9 cellular contexts compared by ENCODE assay signal in the genomic region with DNA sequence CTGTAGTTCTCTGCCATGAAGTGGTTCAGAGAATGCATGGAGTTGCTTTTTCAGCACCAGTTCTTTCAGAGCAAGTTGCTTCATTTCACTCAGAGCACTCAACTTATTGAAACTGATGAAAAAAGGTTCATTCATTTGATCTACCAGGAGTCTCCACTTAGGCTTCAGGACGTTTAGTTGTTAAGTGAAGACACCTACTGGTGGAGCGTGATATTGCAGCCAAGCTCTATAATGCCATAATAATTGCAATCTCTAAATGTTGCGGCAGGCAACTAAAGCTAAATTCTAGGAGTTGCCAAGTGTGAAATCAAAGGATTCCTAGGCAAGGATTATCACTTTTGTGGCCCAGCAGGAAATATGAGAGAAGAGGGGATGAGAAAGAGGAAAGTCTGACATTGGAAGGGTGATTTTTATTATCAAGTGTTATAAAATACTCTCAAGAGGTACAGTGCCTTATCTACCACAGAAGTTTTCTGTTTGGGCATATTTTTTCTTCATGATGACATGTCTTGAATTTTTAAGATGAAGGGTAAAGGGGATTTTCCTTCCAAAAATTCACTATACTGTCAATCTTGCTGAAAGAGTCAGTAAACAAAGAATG.
DNase-seq lines count a peak whose midpoint lies in the region; ATAC-seq and TF ChIP-seq lines count a peak whose summit lies in the region.
"Had no signal": no experiment of that assay in that cellular context is flagged by ENCODE, and none has a peak within 500 bp of the region (broad histone marks: within the 10 kb centered on the region; RNA-seq: fewer than 3 reads in every experiment).

No MANE protein-coding gene starts in this region.

- H3K36me3 ChIP-seq in tibial artery: peaks cover 0 to 51% (median 45%) of the 10 kb centered on the region in 3 donors

- DNase-seq in CMK (ENCODE audit: low read depth) (peak; percentile 14), GM20000 (ENCODE audit: low spot score) (peak; percentile 34), hepatic stellate cell (ENCODE audit: low spot score) (peak; percentile 50), tibial artery (peak in 1 of 2 donors; percentile 56), NCI-H1930 (lab: John Stamatoyannopoulos, UW) (no peak), NCI-H446 treated with DMSO at 0.1 percent for 48 hours (lab: John Stamatoyannopoulos, UW) (no peak)

- H3K27ac ChIP-seq in VCaP: no peak overlapping the region
- no peak overlapping the region for H3K27ac ChIP-seq in tibial artery
- H3K27ac ChIP-seq: SK-N-MC had no signal

- H3K4me1 ChIP-seq in tibial artery: no peaks in the 10 kb centered on the region

- intact Hi-C loops in tibial artery (cut with DNase I; ENCODE audit: low total_unique reads): no loop called here

- ATAC-seq in HG03175 (IDR thresholded peaks at IDR 0.05; ENCODE audit: unreplicated experiment): no peak

- no peaks in the 10 kb centered on the region for H3K27me3 ChIP-seq in tibial artery

- peaks cover 0 to 14% (median 13%) of the 10 kb centered on the region in 3 donors for H3K9me3 ChIP-seq in tibial artery

- no peak overlapping the region for H3K4me3 ChIP-seq in tibial artery
- H3K4me3 ChIP-seq: SK-N-MC had no signal

- TF ChIP-seq CTCF in GM20000 (IDR thresholded peaks at IDR 0.05; ENCODE audit: extremely low read depth, missing control alignments) (peak; percentile 34), VCaP (conservative IDR thresholded peaks at IDR 0.05) (peak; percentile 66), tibial artery (IDR thresholded peaks at IDR 0.05) (peak; percentile 56 to 62)

Comparison
In these comparisons a context has a peak if more than half of its experiments do, and no peak if none do; other contexts are left out.
1. DNase-seq: peak in CMK (single experiment), GM20000 (single experiment) and hepatic stellate cell (single experiment); none in NCI-H1930 (0 of 2) and NCI-H446 treated with DMSO at 0.1 percent for 48 hours (single experiment).
2. Peak in every context shown above with its lines, with median percentiles within 50 percentile points of each other: CTCF ChIP-seq.